12 cellular contexts compared by ENCODE assay signal in the genomic region with DNA sequence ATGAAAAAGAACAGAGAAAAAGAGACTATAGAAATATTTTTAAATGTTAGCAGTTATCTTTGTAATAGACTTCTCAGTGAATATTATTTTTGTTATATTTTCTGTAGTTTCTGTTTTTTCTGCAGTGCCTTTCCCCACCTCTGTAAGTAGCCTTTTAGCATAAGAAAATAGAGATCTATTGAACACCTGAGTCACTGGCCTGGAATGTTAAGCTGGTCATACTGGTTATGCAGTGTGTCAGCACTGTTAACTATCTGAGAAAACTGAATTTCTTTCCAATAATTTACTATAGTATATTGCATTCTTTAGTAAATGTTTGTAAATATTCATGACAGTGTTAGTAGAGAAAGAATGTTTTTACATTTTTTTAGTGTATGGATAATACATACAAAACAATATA.
DNase-seq lines count a peak whose midpoint lies in the region; ATAC-seq, FAIRE-seq and TF ChIP-seq lines count a peak whose summit lies in the region.
"Had no signal": no experiment of that assay in that cellular context is flagged by ENCODE, and none has a peak within 500 bp of the region (broad histone marks: within the 10 kb centered on the region; RNA-seq: fewer than 3 reads in every experiment).

No MANE protein-coding gene starts in this region.

- no peak overlapping the region for H2AFZ ChIP-seq in H1 (ENCODE audit: low read length)

- peak overlapping the region; percentile 24; the same call in 1 of the 2 replicates for H3K4me3 ChIP-seq in HUES64 (ENCODE audit: low read length)
- peak overlapping the region in 1 of 4 experiments; percentile 29; a peak in 1 of 8 replicates for H3K4me3 ChIP-seq in H1 (ENCODE audit: extremely low read depth in 1 of 4, insufficient read depth in 2 of 4, low read depth in 3 of 4, low read length in 4 of 4)
- no peak overlapping the region for H3K4me3 ChIP-seq in transverse colon

- no peaks in the 10 kb centered on the region for H3K9me3 Mint-ChIP-seq in stimulated activated memory B cell treated with anti-CD40 and anti-IgM and Interleukin-4, amounts not matched to agents 10 μg/mL and 1 μg/mL and 100 μg/mL, for 72 hours
- H3K9me3 Mint-ChIP-seq: activated CD4-positive, alpha-beta T cell treated with anti-CD3 and anti-CD28 coated beads, Interleukin-2, amount 10 ng/mL, durations not matched to agents 24 days and 14 days; activated naive CD4-positive, alpha-beta T cell treated with anti-CD3 and anti-CD28 coated beads, Interleukin-2, amount 10 ng/mL, durations not matched to agents 7 days and 5 days had no signal

- no peak overlapping the region for H4K8ac ChIP-seq in H1 (ENCODE audit: extremely low read depth, insufficient read depth, low read length)

- H3K27ac Mint-ChIP-seq in stimulated activated memory B cell treated with anti-CD40 and anti-IgM and Interleukin-4, amounts not matched to agents 10 μg/mL and 1 μg/mL and 100 μg/mL, for 72 hours: no peak overlapping the region
- H3K27ac Mint-ChIP-seq: activated CD4-positive, alpha-beta T cell treated with anti-CD3 and anti-CD28 coated beads, Interleukin-2, amount 10 ng/mL, durations not matched to agents 24 days and 14 days; activated naive CD4-positive, alpha-beta T cell treated with anti-CD3 and anti-CD28 coated beads, Interleukin-2, amount 10 ng/mL, durations not matched to agents 7 days and 5 days had no signal

- no peak for FAIRE-seq in H1 (lab: Jason Lieb, UNC)

- H3K18ac ChIP-seq in H1 (ENCODE audit: extremely low read depth, low read length): no peak overlapping the region

- no peak overlapping the region for H2BK20ac ChIP-seq in H1 (ENCODE audit: low read length)

- H3K23me2 ChIP-seq in H1 (ENCODE audit: low read depth, low read length): no peaks in the 10 kb centered on the region; the same call in 1 of the 2 replicates

- no peaks in the 10 kb centered on the region for H3K79me1 ChIP-seq in H1 (ENCODE audit: low read depth, low read length)

- H2BK15ac ChIP-seq in H1 (ENCODE audit: low read length): no peak overlapping the region

- H2AK5ac ChIP-seq in H1 (ENCODE audit: low read depth, low read length): no peak overlapping the region

- TF ChIP-seq CTCF in H1 (IDR thresholded peaks at IDR 0.05; ENCODE audit: control extremely low read depth in 1 of 3, insufficient read depth in 1 of 3, low read depth in 1 of 3, low read length in 3 of 3) (no peak), transverse colon (IDR thresholded peaks at IDR 0.05) (no peak)

- TF ChIP-seq EP300 in H1 (IDR thresholded peaks at IDR 0.05; ENCODE audit: borderline replicate concordance in 1 of 2, low read depth in 2 of 2, low read length in 2 of 2) (peak in 1 of 2 experiments; percentile 54; a peak in 1 of 3 replicates), transverse colon (IDR thresholded peaks at IDR 0.05; ENCODE audit: low read depth) (no peak)

- no peaks in the 10 kb centered on the region for H3K27me3 Mint-ChIP-seq in stimulated activated memory B cell treated with anti-CD40 and anti-IgM and Interleukin-4, amounts not matched to agents 10 μg/mL and 1 μg/mL and 100 μg/mL, for 72 hours
- H3K27me3 Mint-ChIP-seq: activated CD4-positive, alpha-beta T cell treated with anti-CD3 and anti-CD28 coated beads, Interleukin-2, amount 10 ng/mL, durations not matched to agents 24 days and 14 days; activated naive CD4-positive, alpha-beta T cell treated with anti-CD3 and anti-CD28 coated beads, Interleukin-2, amount 10 ng/mL, durations not matched to agents 7 days and 5 days had no signal

- H2BK12ac ChIP-seq in H1 (ENCODE audit: low read depth, low read length): no peak overlapping the region

- no peak overlapping the region for H4K91ac ChIP-seq in H1 (replicated peaks; ENCODE audit: insufficient read length, low read length)

- no peak for TF ChIP-seq POLR2A in H1 (IDR thresholded peaks at IDR 0.05; ENCODE audit: control extremely low read depth in 1 of 2, low read depth in 2 of 2, low read length in 2 of 2)
- TF ChIP-seq POLR2A in transverse colon (IDR thresholded peaks at IDR 0.05): no peak

- in situ Hi-C loops in Caki2 (cut with HindIII; ENCODE audit: low pct_unique_long_range_greater_than_20kb, low sequenced_read_pairs): no loop called here
- in situ Hi-C loops in transverse colon (cut with MboI; ENCODE audit: low pct_ligation_motif_present in 1 of 4, low pct_unique_long_range_greater_than_20kb in 1 of 4, low sequenced_read_pairs in 3 of 4): no loop called here

- ATAC-seq in GM19395 (IDR thresholded peaks at IDR 0.05; ENCODE audit: unreplicated experiment): no peak
- ATAC-seq in stimulated activated memory B cell treated with anti-CD40 and anti-IgM and Interleukin-4, amounts not matched to agents 10 μg/mL and 1 μg/mL and 100 μg/mL, for 72 hours: no peak

- H3K14ac ChIP-seq in H1 (ENCODE audit: insufficient read length): no peak overlapping the region

- H3K4ac ChIP-seq in H1 (replicated peaks; ENCODE audit: insufficient read length, low read depth, low read length): no peak overlapping the region

- H2BK5ac ChIP-seq in H1 (ENCODE audit: low read depth, low read length): no peak overlapping the region

- H3K4me2 ChIP-seq in H1 (ENCODE audit: insufficient read depth in 1 of 2, low read depth in 2 of 2, low read length in 2 of 2): peak overlapping the region in 1 of 2 experiments; percentile 18; a peak in 1 of 4 replicates

- no peak overlapping the region for H3K4me3 Mint-ChIP-seq in stimulated activated memory B cell treated with anti-CD40 and anti-IgM and Interleukin-4, amounts not matched to agents 10 μg/mL and 1 μg/mL and 100 μg/mL, for 72 hours
- H3K4me3 Mint-ChIP-seq: activated CD4-positive, alpha-beta T cell treated with anti-CD3 and anti-CD28 coated beads, Interleukin-2, amount 10 ng/mL, durations not matched to agents 24 days and 14 days; activated naive CD4-positive, alpha-beta T cell treated with anti-CD3 and anti-CD28 coated beads, Interleukin-2, amount 10 ng/mL, durations not matched to agents 7 days and 5 days had no signal

- H3K4me1 ChIP-seq in HUES64 (ENCODE audit: insufficient read depth, low read length) (peaks cover 14% of the 10 kb centered on the region), H1 (replicated peaks in 1 of 4; ENCODE audit: control insufficient read depth in 3 of 4, insufficient read depth in 4 of 4, low read length in 3 of 4) (peaks cover 0 to 2% (median 2%) of the 10 kb centered on the region in 4 experiments; a peak in 1 of 7 replicates), transverse colon (no peaks in the 10 kb centered on the region)

- POLR2A ChIA-PET in H1 (lab: Charles Lee; ENCODE audit: partially characterized antibody): interaction anchor here (0.6 kb wide), 1 partner anchor 43 kb away, joined by 3 read pairs; no protein-coding TSS in a partner anchor

- H3K27ac ChIP-seq in HUES64 (ENCODE audit: low read depth, low read length) (peak overlapping the region; percentile 43; the same call in 1 of the 2 replicates), H1 (ENCODE audit: low read depth, low read length) (no peak overlapping the region), transverse colon (no peak overlapping the region)

- H3K9me3 ChIP-seq in HUES64 (ENCODE audit: insufficient read depth, low read depth, low read length): no peaks in the 10 kb centered on the region
- H3K9me3 ChIP-seq in H1 (ENCODE audit: insufficient read depth in 2 of 2, low read depth in 1 of 2, low read length in 1 of 2): no peaks in the 10 kb centered on the region
- H3K9me3 ChIP-seq in transverse colon: no peaks in the 10 kb centered on the region

- H3K36me3 Mint-ChIP-seq in stimulated activated memory B cell treated with anti-CD40 and anti-IgM and Interleukin-4, amounts not matched to agents 10 μg/mL and 1 μg/mL and 100 μg/mL, for 72 hours: no peaks in the 10 kb centered on the region
- H3K36me3 Mint-ChIP-seq: activated naive CD4-positive, alpha-beta T cell treated with anti-CD3 and anti-CD28 coated beads, Interleukin-2, amount 10 ng/mL, durations not matched to agents 7 days and 5 days had no signal

- H3K9ac ChIP-seq in HUES64 (ENCODE audit: low read depth, low read length) (no peak overlapping the region), H1 (replicated peaks in 1 of 4; ENCODE audit: extremely low read depth in 1 of 4, low read depth in 3 of 4, low read length in 3 of 4) (no peak overlapping the region)

- no peaks in the 10 kb centered on the region for H3K27me3 ChIP-seq in HUES64 (ENCODE audit: insufficient read depth, low read length)
- no peaks in the 10 kb centered on the region for H3K27me3 ChIP-seq in H1 (replicated peaks in 1 of 4; ENCODE audit: control insufficient read depth in 3 of 4, extremely low read depth in 1 of 4, insufficient read depth in 3 of 4, low read length in 3 of 4)
- H3K27me3 ChIP-seq in transverse colon: no peaks in the 10 kb centered on the region

- no peak overlapping the region for H3K23ac ChIP-seq in H1 (ENCODE audit: insufficient read length)

- H3K79me2 ChIP-seq in H1 (ENCODE audit: control insufficient read depth in 1 of 2, insufficient read depth in 2 of 2, low read length in 2 of 2): no peaks in the 10 kb centered on the region

- H3K56ac ChIP-seq in H1 (replicated peaks; ENCODE audit: insufficient read length, low read depth, low read length): no peak overlapping the region

- no peak overlapping the region for H2BK120ac ChIP-seq in H1 (replicated peaks; ENCODE audit: low read depth, low read length)

- DNase-seq in Caki2 (ENCODE audit: low read depth) (peak; percentile 3), H1 (ENCODE audit: low read depth in 1 of 2, low spot score in 2 of 2) (no peak), left kidney (ENCODE audit: low read depth, low spot score) (peak; percentile 4), transverse colon (no peak)
- no peak for DNase-seq in stimulated activated CD4-positive, alpha-beta T cell treated with anti-CD3 and anti-CD28 coated beads, Interleukin-4, amount 100 ng/mL, for 24 hours
- DNase-seq: activated CD4-positive, alpha-beta T cell treated with anti-CD3 and anti-CD28 coated beads, Interleukin-2, amount 10 ng/mL, durations not matched to agents 24 days and 14 days; activated naive CD4-positive, alpha-beta T cell treated with anti-CD3 and anti-CD28 coated beads, Interleukin-2, amount 10 ng/mL, durations not matched to agents 7 days and 5 days; MM.1S; NCI-H510A treated with DMSO at 0.1 percent for 48 hours had no signal

- H4K5ac ChIP-seq in H1 (ENCODE audit: insufficient read length, low read depth, low read length): no peak overlapping the region

- no peak for TF ChIP-seq RAD21 in H1 (IDR thresholded peaks at IDR 0.05 in 1 of 2, conservative IDR thresholded peaks at IDR 0.05 in 1 of 2; ENCODE audit: low read depth in 2 of 2, low read length in 2 of 2)

- intact Hi-C loops in transverse colon (cut with DNase I; ENCODE audit: low total_unique reads): no loop called here

- CTCF ChIA-PET in H1 (lab: Charles Lee; ENCODE audit: partially characterized antibody): interaction anchor here (0.6 to 0.9 kb wide), 2 partner anchors 34 to 852 kb away, joined by 3 read pairs; no protein-coding TSS in a partner anchor

- H3K4me1 Mint-ChIP-seq in stimulated activated memory B cell treated with anti-CD40 and anti-IgM and Interleukin-4, amounts not matched to agents 10 μg/mL and 1 μg/mL and 100 μg/mL, for 72 hours: no peaks in the 10 kb centered on the region
- H3K4me1 Mint-ChIP-seq: activated CD4-positive, alpha-beta T cell treated with anti-CD3 and anti-CD28 coated beads, Interleukin-2, amount 10 ng/mL, durations not matched to agents 24 days and 14 days; activated naive CD4-positive, alpha-beta T cell treated with anti-CD3 and anti-CD28 coated beads, Interleukin-2, amount 10 ng/mL, durations not matched to agents 7 days and 5 days had no signal

- H3K36me3 ChIP-seq in HUES64 (ENCODE audit: insufficient read depth, low read length) (peaks cover 39% of the 10 kb centered on the region), H1 (ENCODE audit: control insufficient read depth in 2 of 4, insufficient read depth in 4 of 4, low read length in 3 of 4) (peaks cover 0 to 9% (median 1%) of the 10 kb centered on the region in 4 experiments; a peak in 2 of 8 replicates), transverse colon (peaks cover 0 to 4% (median 0%) of the 10 kb centered on the region in 4 donors)

- H4K20me1 ChIP-seq in H1 (replicated peaks in 1 of 2; ENCODE audit: control insufficient read depth in 1 of 2, insufficient read depth in 2 of 2, low read length in 2 of 2): no peaks in the 10 kb centered on the region

Comparison
In these comparisons a context has a peak if more than half of its experiments do, and no peak if none do; other contexts are left out.
1. DNase-seq: peak in Caki2 (single experiment) and left kidney (single experiment); none in H1 (0 of 2), transverse colon (single experiment) and stimulated activated CD4-positive, alpha-beta T cell treated with anti-CD3 and anti-CD28 coated beads, Interleukin-4, amount 100 ng/mL, for 24 hours (single experiment).